16 cellular contexts compared by ENCODE assay signal in the genomic region with DNA sequence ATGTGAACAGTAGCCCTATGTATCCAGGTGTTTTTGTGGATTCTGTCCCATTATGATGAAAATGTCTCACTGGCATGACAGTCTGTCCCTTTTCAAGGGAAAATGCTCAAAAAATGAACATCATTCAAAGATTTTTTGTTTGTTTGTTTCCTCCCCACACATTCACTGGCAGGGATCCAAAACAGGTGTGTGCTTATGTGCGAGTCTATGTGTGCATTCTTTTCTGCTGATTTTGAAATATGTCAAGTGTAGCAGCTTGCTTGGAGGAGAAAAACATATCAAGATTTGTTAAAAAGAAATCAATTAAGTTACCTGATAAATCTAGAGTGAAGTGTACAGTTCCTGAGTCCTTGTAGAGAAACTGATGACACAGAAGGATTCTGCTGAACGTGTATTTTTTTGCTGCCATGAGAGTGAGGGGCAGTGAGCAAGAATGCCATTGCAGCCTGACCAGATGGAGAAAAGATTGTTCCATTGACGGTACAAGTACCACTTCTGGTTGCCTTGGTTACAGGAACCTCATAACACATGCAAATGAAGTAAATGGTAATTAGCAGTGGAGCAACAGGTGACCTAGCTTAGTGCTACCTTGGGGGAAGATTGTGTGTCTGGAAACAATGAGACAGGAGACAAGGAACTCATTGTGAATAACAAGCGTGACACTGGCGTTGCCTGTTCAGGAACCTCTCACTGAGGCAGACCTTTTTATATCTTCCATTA.
"Had no signal": no experiment of that assay in that cellular context is flagged by ENCODE, and none has a peak within 500 bp of the region (broad histone marks: within the 10 kb centered on the region; RNA-seq: fewer than 3 reads in every experiment).

No MANE protein-coding gene starts in this region.

- H3K27ac ChIP-seq: heart right ventricle had no signal

- H3K27me3 ChIP-seq: gastroesophageal sphincter, heart right ventricle, tibial artery had no signal

- FAIRE-seq: islet of Langerhans had no signal

- H3K4me1 Mint-ChIP-seq: stimulated activated naive B cell treated with anti-CD40 and anti-IgM and Interleukin-4, amounts not matched to agents 10 μg/mL and 1 μg/mL and 100 μg/mL, for 72 hours had no signal

- H3K4me3 Mint-ChIP-seq: activated T-helper 1 cell treated with anti-CD3 and anti-CD28 coated beads, Interleukin-12 subunit alpha, Interleukin-12 subunit beta, Interleukin-2, Interleukin-4 antibody, amounts not matched to agents 30 ng/mL and 10 ng/mL and 1 ng/mL, durations not matched to agents 14 hours and 24 hours and 36 hours; dendritic cell treated with granulocyte-macrophage colony-stimulating factor and Interleukin-4, amounts not matched to agents 40 ng/mL and 50 ng/mL, for 4 days; effector memory CD8-positive, alpha-beta T cell; natural killer cell treated with Interleukin-12 subunit alpha and Interleukin-12 subunit beta and Interleukin-15 and Interleukin-18, amount 100 ng/mL, for 72 hours; stimulated activated naive B cell treated with anti-CD40 and anti-IgM and Interleukin-4, amounts not matched to agents 10 μg/mL and 1 μg/mL and 100 μg/mL, for 72 hours had no signal

- H3K27ac Mint-ChIP-seq: activated T-helper 1 cell treated with anti-CD3 and anti-CD28 coated beads, Interleukin-12 subunit alpha, Interleukin-12 subunit beta, Interleukin-2, Interleukin-4 antibody, amounts not matched to agents 30 ng/mL and 10 ng/mL and 1 ng/mL, durations not matched to agents 14 hours and 24 hours and 36 hours; dendritic cell treated with granulocyte-macrophage colony-stimulating factor and Interleukin-4, amounts not matched to agents 40 ng/mL and 50 ng/mL, for 4 days; effector memory CD8-positive, alpha-beta T cell; natural killer cell treated with Interleukin-12 subunit alpha and Interleukin-12 subunit beta and Interleukin-15 and Interleukin-18, amount 100 ng/mL, for 72 hours; stimulated activated naive B cell treated with anti-CD40 and anti-IgM and Interleukin-4, amounts not matched to agents 10 μg/mL and 1 μg/mL and 100 μg/mL, for 72 hours had no signal

- H3K4me3 ChIP-seq: gastroesophageal sphincter, heart right ventricle, tibial artery had no signal

- H3K9me3 Mint-ChIP-seq: activated T-helper 1 cell treated with anti-CD3 and anti-CD28 coated beads, Interleukin-12 subunit alpha, Interleukin-12 subunit beta, Interleukin-2, Interleukin-4 antibody, amounts not matched to agents 30 ng/mL and 10 ng/mL and 1 ng/mL, durations not matched to agents 14 hours and 24 hours and 36 hours; dendritic cell treated with granulocyte-macrophage colony-stimulating factor and Interleukin-4, amounts not matched to agents 40 ng/mL and 50 ng/mL, for 4 days had no signal

- H3K36me3 Mint-ChIP-seq: natural killer cell treated with Interleukin-12 subunit alpha and Interleukin-12 subunit beta and Interleukin-15 and Interleukin-18, amount 100 ng/mL, for 72 hours; stimulated activated naive B cell treated with anti-CD40 and anti-IgM and Interleukin-4, amounts not matched to agents 10 μg/mL and 1 μg/mL and 100 μg/mL, for 72 hours had no signal

- H3K9me3 ChIP-seq: gastroesophageal sphincter, tibial artery had no signal

- ATAC-seq: activated CD4-positive, CD25-positive, alpha-beta regulatory T cell treated with anti-CD3 and anti-CD28 coated beads, Interleukin-2, amount 50 U/mL, for 24 hours; effector memory CD8-positive, alpha-beta T cell; gastroesophageal sphincter; heart right ventricle; left ventricle myocardium superior; natural killer cell treated with Interleukin-12 subunit alpha and Interleukin-12 subunit beta and Interleukin-15 and Interleukin-18, amount 100 ng/mL, for 72 hours; stimulated activated naive B cell treated with anti-CD40 and anti-IgM and Interleukin-4, amounts not matched to agents 10 μg/mL and 1 μg/mL and 100 μg/mL, for 72 hours had no signal

- H3K27me3 Mint-ChIP-seq: dendritic cell treated with granulocyte-macrophage colony-stimulating factor and Interleukin-4, amounts not matched to agents 40 ng/mL and 50 ng/mL, for 4 days; effector memory CD8-positive, alpha-beta T cell; natural killer cell treated with Interleukin-12 subunit alpha and Interleukin-12 subunit beta and Interleukin-15 and Interleukin-18, amount 100 ng/mL, for 72 hours; stimulated activated naive B cell treated with anti-CD40 and anti-IgM and Interleukin-4, amounts not matched to agents 10 μg/mL and 1 μg/mL and 100 μg/mL, for 72 hours had no signal

- DNase-seq: activated CD4-positive, alpha-beta T cell treated with anti-CD3 and anti-CD28 coated beads, Interleukin-2, amount 50 U/mL, for 1 hour; activated CD8-positive, alpha-beta memory T cell treated with anti-CD3 and anti-CD28 coated beads for 24 hours; activated naive CD4-positive, alpha-beta T cell treated with Interleukin-2 at 50 U/mL for 16 hours; anterior cingulate cortex; effector memory CD8-positive, alpha-beta T cell; heart right ventricle; left ventricle myocardium superior; retina; stimulated activated naive B cell treated with anti-CD40 and anti-IgM and Interleukin-4, amounts not matched to agents 10 μg/mL and 1 μg/mL and 100 μg/mL, for 72 hours; tibial artery had no signal

- H3K36me3 ChIP-seq: gastroesophageal sphincter, heart right ventricle, tibial artery had no signal
